Comparison of ENCODE assay signal across 22 cellular contexts in genomic region chr5:43179836-43180235, GRCh38. TPM values are rescaled to one million over a fixed set of nuclear protein-coding genes. Genes with fewer than 3 reads are reported as not detected.
DNase-seq lines count a peak whose midpoint lies in the region; ATAC-seq, FAIRE-seq and TF ChIP-seq lines count a peak whose summit lies in the region.
"Had no signal": no experiment of that assay in that cellular context is flagged by ENCODE, and none has a peak within 500 bp of the region (broad histone marks: within the 10 kb centered on the region; RNA-seq: fewer than 3 reads in every experiment).

No MANE protein-coding gene starts in this region.

- H3K27me3 ChIP-seq in H9 (ENCODE audit: insufficient read depth, low read length) (no peaks in the 10 kb centered on the region), BE2C (no peaks in the 10 kb centered on the region), brain microvascular endothelial cell (replicated peaks) (no peaks in the 10 kb centered on the region), smooth muscle cell (ENCODE audit: low read depth) (no peaks in the 10 kb centered on the region)

- no peaks in the 10 kb centered on the region for H3F3A ChIP-seq in smooth muscle cell (ENCODE audit: low read depth)

- H4K8ac ChIP-seq in H9 (replicated peaks; ENCODE audit: insufficient read length, low read depth, low read length), result no peak overlapping the region

- no peak overlapping the region for H3K9ac ChIP-seq in H9 (ENCODE audit: extremely low read depth, insufficient read length, low read length)
- no peak overlapping the region for H3K9ac ChIP-seq in smooth muscle cell (ENCODE audit: low read depth)

- H3K4me2 ChIP-seq in H9 (ENCODE audit: insufficient read depth, insufficient read length, low read length) (no peak overlapping the region), smooth muscle cell (no peak overlapping the region)
- H3K4me2 ChIP-seq: A549 had no signal

- peaks cover 3% of the 10 kb centered on the region for H3K4me1 ChIP-seq in H9 (ENCODE audit: insufficient read depth, low read length)
- no peaks in the 10 kb centered on the region for H3K4me1 ChIP-seq in BE2C
- H3K4me1 ChIP-seq in smooth muscle cell (ENCODE audit: low read depth), result no peaks in the 10 kb centered on the region
- H3K4me1 ChIP-seq: A549 had no signal

- CTCF ChIA-PET in WTC11 (lab: Charles Lee), result interaction anchor here (0.6 to 0.9 kb wide), 2 partner anchors 14 to 304 kb away, joined by 3 read pairs; partner anchors contain the start of gene TMEM267

- H2BK120ac ChIP-seq in H9 (ENCODE audit: low read depth, low read length, poor library complexity, severe bottlenecking), result no peak overlapping the region

- POLR2A ChIA-PET in WTC11 (lab: Charles Lee), result no interaction called here

- no peak overlapping the region for H4K91ac ChIP-seq in H9 (ENCODE audit: insufficient read length, low read depth, low read length)

- H3K27me3 Mint-ChIP-seq in H9 (ENCODE audit: low read depth) (no peaks in the 10 kb centered on the region; the same call in 1 of the 2 replicates), WTC11 (ENCODE audit: low read depth) (no peaks in the 10 kb centered on the region), nephron progenitor cell (ENCODE audit: low read depth, poor library complexity) (no peaks in the 10 kb centered on the region)
- H3K27me3 Mint-ChIP-seq: CD4-positive, alpha-beta memory T cell had no signal

- H4K5ac ChIP-seq in H9 (ENCODE audit: insufficient read length, low read depth, low read length), result no peak overlapping the region

- FAIRE-seq in GM12891 (lab: Jason Lieb, UNC), result no peak
- FAIRE-seq: A549, G401.6, GM19239, H54 had no signal

- no peaks in the 10 kb centered on the region for H3K79me2 ChIP-seq in H9 (ENCODE audit: insufficient read depth, low read length)
- no peaks in the 10 kb centered on the region for H3K79me2 ChIP-seq in smooth muscle cell (ENCODE audit: low read depth)

- H4K20me1 ChIP-seq in H9 (ENCODE audit: control insufficient read depth, insufficient read depth, insufficient read length), result no peaks in the 10 kb centered on the region
- no peaks in the 10 kb centered on the region for H4K20me1 ChIP-seq in smooth muscle cell (ENCODE audit: low read depth)

- H3K27ac Mint-ChIP-seq in H9 (peak overlapping the region in 2 of 3 experiments; percentile 79 to 84; a peak in 3 of 7 replicates), WTC11 (peak overlapping the region; percentile 41; the same call in 1 of the 2 replicates), nephron progenitor cell (peak overlapping the region; percentile 83)

- no peak overlapping the region for H3K18ac ChIP-seq in H9 (ENCODE audit: insufficient read length, low read depth, low read length)

- DNase-seq in GM12891 (ENCODE audit: insufficient read length, low spot score), result no peak
- no peak for DNase-seq in H9
- no peak for DNase-seq in WTC11 (ENCODE audit: low spot score)
- DNase-seq in nephron progenitor cell, result no peak
- no peak for DNase-seq in BE2C
- DNase-seq in brain microvascular endothelial cell, result no peak
- no peak for DNase-seq in smooth muscle cell (lab: John Stamatoyannopoulos, UW; ENCODE audit: unreplicated experiment)
- DNase-seq: 8988T; ACHN; AML-193; C1 segment of cervical spinal cord; CD4-positive, alpha-beta memory T cell; COR-L47; DMS153; DND-41; GOT3; HCEC 1CT had no signal

- H2BK12ac ChIP-seq in H9 (ENCODE audit: insufficient read length, low read depth, low read length), result no peak overlapping the region

- H3K27ac ChIP-seq in H9 (ENCODE audit: insufficient read length, low read depth, low read length) (no peak overlapping the region), brain microvascular endothelial cell (no peak overlapping the region), smooth muscle cell (ENCODE audit: low read depth) (no peak overlapping the region)
- H3K27ac ChIP-seq: A549 had no signal

- no peak overlapping the region for H3K56ac ChIP-seq in H9 (ENCODE audit: insufficient read length, low read depth, low read length)

- TF ChIP-seq CTCF in H9 (conservative IDR thresholded peaks at IDR 0.05), result no peak
- TF ChIP-seq CTCF in WTC11 (IDR thresholded peaks at IDR 0.05), result no peak
- no peak for TF ChIP-seq CTCF in nephron progenitor cell (IDR thresholded peaks at IDR 0.05)
- no peak for TF ChIP-seq CTCF in BE2C (IDR thresholded peaks at IDR 0.05; ENCODE audit: low read depth, low read length)
- no peak for TF ChIP-seq CTCF in brain microvascular endothelial cell (IDR thresholded peaks at IDR 0.05; ENCODE audit: low read depth, low read length, missing control alignments)
- TF ChIP-seq CTCF in smooth muscle cell (IDR thresholded peaks at IDR 0.05; ENCODE audit: borderline replicate concordance, insufficient read depth, poor library complexity, severe bottlenecking), result no peak

- no peak overlapping the region for H2BK15ac ChIP-seq in H9 (ENCODE audit: low read depth, low read length)

- H3K79me1 ChIP-seq in H9 (ENCODE audit: insufficient read depth, low read depth, low read length, poor library complexity, severe bottlenecking), result no peaks in the 10 kb centered on the region

- H3K23me2 ChIP-seq in H9 (ENCODE audit: insufficient read length, low read depth, low read length, poor library complexity, severe bottlenecking), result no peaks in the 10 kb centered on the region

- H3K9me3 Mint-ChIP-seq in H9 (no peaks in the 10 kb centered on the region), WTC11 (no peaks in the 10 kb centered on the region), nephron progenitor cell (no peaks in the 10 kb centered on the region)
- H3K9me3 Mint-ChIP-seq: CD4-positive, alpha-beta memory T cell had no signal

- H3K4me3 Mint-ChIP-seq in H9 (peak overlapping the region in 1 of 2 experiments; percentile 28; a peak in 1 of 5 replicates), WTC11 (peak overlapping the region; percentile 14; the same call in 1 of the 2 replicates), nephron progenitor cell (no peak overlapping the region)
- H3K4me3 Mint-ChIP-seq: CD4-positive, alpha-beta memory T cell had no signal

- H3K36me3 ChIP-seq in BE2C (peaks cover 15% of the 10 kb centered on the region), brain microvascular endothelial cell (replicated peaks) (peaks cover 3% of the 10 kb centered on the region), smooth muscle cell (ENCODE audit: low read depth) (peaks cover 3% of the 10 kb centered on the region)

- no peak overlapping the region for H3K23ac ChIP-seq in H9 (ENCODE audit: insufficient read length, low read depth, low read length)

- ATAC-seq in WTC11 (peak; percentile 26; the same call in 1 of the 2 replicates), HG03025 (IDR thresholded peaks at IDR 0.05; ENCODE audit: low FRiP score, unreplicated experiment) (no peak)
- ATAC-seq: A549 had no signal

- no peak overlapping the region for H2BK20ac ChIP-seq in H9 (ENCODE audit: low read depth, low read length, poor library complexity, severe bottlenecking)

- in situ Hi-C loops in brain microvascular endothelial cell (cut with HindIII; ENCODE audit: low pct_ligation_motif_present, low sequenced_read_pairs), result no loop called here

- H3K4ac ChIP-seq in H9 (ENCODE audit: low read depth, low read length), result no peak overlapping the region

- H3K9me3 ChIP-seq in H9 (ENCODE audit: control insufficient read depth, low read depth, low read length), result no peaks in the 10 kb centered on the region
- no peaks in the 10 kb centered on the region for H3K9me3 ChIP-seq in BE2C
- H3K9me3 ChIP-seq in smooth muscle cell (replicated peaks; ENCODE audit: low read depth), result no peaks in the 10 kb centered on the region
- H3K9me3 ChIP-seq: A549 had no signal

- WGBS in H9 (ENCODE audit: extremely low coverage, insufficient read length, low lambda C conversion rate), result no CpG with 5 or more reads among the region's 7 CpGs
- WGBS in smooth muscle cell (ENCODE audit: low lambda C conversion rate), result 92% methylated on average over 7 of the region's 7 CpGs

- H3K4me3 ChIP-seq in BE2C (ENCODE audit: low read depth, low read length), result no peak overlapping the region
- no peak overlapping the region for H3K4me3 ChIP-seq in brain microvascular endothelial cell (ENCODE audit: low read depth, low read length)
- no peak overlapping the region for H3K4me3 ChIP-seq in smooth muscle cell
- H3K4me3 ChIP-seq: A549 had no signal

- H3K36me3 Mint-ChIP-seq in H9 (ENCODE audit: insufficient read depth in 1 of 3, low read depth in 3 of 3), result peaks cover 0 to 7% (median 1%) of the 10 kb centered on the region in 3 experiments; a peak in 6 of 7 replicates
- H3K36me3 Mint-ChIP-seq in WTC11, result no peaks in the 10 kb centered on the region; the same call in 1 of the 2 replicates
- peaks cover 30% of the 10 kb centered on the region for H3K36me3 Mint-ChIP-seq in nephron progenitor cell (ENCODE audit: low read depth)

- H2AFZ ChIP-seq in H9 (ENCODE audit: low read length), result no peak overlapping the region
- no peak overlapping the region for H2AFZ ChIP-seq in smooth muscle cell (ENCODE audit: low read depth)

- no peak for TF ChIP-seq POLR2A in GM12891 (IDR thresholded peaks at IDR 0.05; ENCODE audit: low read depth, low read length)

- H3T11ph ChIP-seq in H9 (ENCODE audit: low read length), result no peak overlapping the region

- H2BK5ac ChIP-seq in H9 (ENCODE audit: insufficient read length, low read length), result no peak overlapping the region

- no peak overlapping the region for H2AK5ac ChIP-seq in H9 (ENCODE audit: insufficient read length, low read length)

- H3K4me1 Mint-ChIP-seq in H9, result peaks cover 20 to 22% of the 10 kb centered on the region in 2 experiments
- peaks cover 33% of the 10 kb centered on the region for H3K4me1 Mint-ChIP-seq in WTC11
- H3K4me1 Mint-ChIP-seq in nephron progenitor cell, result peaks cover 12% of the 10 kb centered on the region
- H3K4me1 Mint-ChIP-seq: CD4-positive, alpha-beta memory T cell had no signal

- no peak overlapping the region for H3K14ac ChIP-seq in H9 (ENCODE audit: insufficient read depth, low read length)

TF ChIP-seq in GM12891, 5 proteins besides CTCF, POLR2A, EP300 and RAD21:
- TF ChIP-seq SPI1 (IDR thresholded peaks at IDR 0.05; ENCODE audit: low read depth, low read length), result no peak
- TF ChIP-seq PAX5 (IDR thresholded peaks at IDR 0.05; ENCODE audit: insufficient read depth, low read length, severe bottlenecking), result peak; percentile 51

RNA-seq across cellular contexts. Expression of gene NIM1K, which starts 12.2 kb away (rescaled TPM):
- 1.6 TPM for polyA plus RNA-seq in GM12891 (2012; ENCODE audit: low read depth, missing spikeins)
- total RNA-seq in H9 (2021), result 0.07 TPM in 1 of 2 replicates, not detected in the other
- 0.07 to 0.14 TPM in 2 of 3 replicates, not detected in the other for total RNA-seq in WTC11 (2021)
- polyA plus RNA-seq in BE2C (2012; ENCODE audit: insufficient read depth, insufficient read length, low read depth), result 0.25 TPM
- total RNA-seq in smooth muscle cell, result 0.54 and 2.8 TPM in 2 replicates
- polyA plus RNA-seq in smooth muscle cell, result 0.17 and 0.71 TPM in 2 replicates

RNA-seq across cellular contexts. Expression of gene ZNF131, which starts 59.1 kb away (rescaled TPM):
- polyA plus RNA-seq in GM12891 (2012; ENCODE audit: low read depth, missing spikeins), result 15.1 TPM
- total RNA-seq in H9 (2021) (49.9 and 50.6 TPM in 2 replicates), WTC11 (2021) (34.7 to 37.2 TPM (median 36.0 TPM) in 3 replicates), smooth muscle cell (27.7 and 36.1 TPM in 2 replicates)
- 49.6 TPM for polyA plus RNA-seq in BE2C (2012; ENCODE audit: insufficient read depth, insufficient read length, low read depth)
- 23.9 and 24.2 TPM in 2 replicates for polyA plus RNA-seq in smooth muscle cell
